ENCODE assay signal across 8 cellular contexts in genomic region chrX:41442824-41443560, GRCh38. TPM values are rescaled to one million over a fixed set of nuclear protein-coding genes. Genes with fewer than 3 reads are reported as not detected.
DNase-seq lines count a peak whose midpoint lies in the region; ATAC-seq and TF ChIP-seq lines count a peak whose summit lies in the region.

No MANE protein-coding gene starts in this region.

- no peak for TF ChIP-seq POLR2A in body of pancreas (IDR thresholded peaks at IDR 0.05)

- no peaks in the 10 kb centered on the region for H3K9me3 ChIP-seq in CD4-positive, CD25-positive, alpha-beta regulatory T cell (ENCODE audit: control insufficient read depth in 2 of 2, low read length in 2 of 2)
- H3K9me3 ChIP-seq in body of pancreas (no peaks in the 10 kb centered on the region), mononuclear cell (ENCODE audit: low read depth, low read length) (no peaks in the 10 kb centered on the region)

- H3K27ac ChIP-seq in CD4-positive, CD25-positive, alpha-beta regulatory T cell (ENCODE audit: insufficient read depth, low read length, poor library complexity, severe bottlenecking): no peak overlapping the region
- H3K27ac ChIP-seq in body of pancreas: peak overlapping the region in 3 of 4 donors; percentile 22 to 78 (median 76)

- peaks cover 6% of the 10 kb centered on the region for H3K4me1 ChIP-seq in CD4-positive, CD25-positive, alpha-beta regulatory T cell (ENCODE audit: control insufficient read depth, insufficient read depth, low read length, poor library complexity, severe bottlenecking)
- H3K4me1 ChIP-seq in body of pancreas (peaks cover 9% of the 10 kb centered on the region), mononuclear cell (ENCODE audit: insufficient read depth, low read length) (peaks cover 22% of the 10 kb centered on the region)

- peaks cover 0 to 10% (median 2%) of the 10 kb centered on the region in 4 donors for H3K4me1 Mint-ChIP-seq in CD4-positive, CD25-positive, alpha-beta regulatory T cell

- peaks cover 4% of the 10 kb centered on the region for H3K27me3 Mint-ChIP-seq in CD4-positive, CD25-positive, alpha-beta regulatory T cell

- H3K27me3 ChIP-seq in CD4-positive, CD25-positive, alpha-beta regulatory T cell (ENCODE audit: control insufficient read depth, insufficient read depth, low read length): no peaks in the 10 kb centered on the region
- H3K27me3 ChIP-seq in body of pancreas (no peaks in the 10 kb centered on the region), mononuclear cell (ENCODE audit: insufficient read depth, low read length) (no peaks in the 10 kb centered on the region)

- peak overlapping the region; percentile 32 for H3K4me3 ChIP-seq in CD4-positive, CD25-positive, alpha-beta regulatory T cell (ENCODE audit: low read depth, low read length)
- H3K4me3 ChIP-seq in body of pancreas (no peak overlapping the region), mononuclear cell (ENCODE audit: low read length) (peak overlapping the region; percentile 26)

- TF ChIP-seq CTCF in body of pancreas (IDR thresholded peaks at IDR 0.05): no peak

- ATAC-seq in CD4-positive, CD25-positive, alpha-beta regulatory T cell (ENCODE audit: low read depth in 2 of 2): no peak
- ATAC-seq in HG02943 (IDR thresholded peaks at IDR 0.05; ENCODE audit: low read depth, unreplicated experiment) (peak; percentile 3), body of pancreas (no peak), GM18519 (IDR thresholded peaks at IDR 0.05; ENCODE audit: low FRiP score, unreplicated experiment) (no peak)

- 64 to 86% methylated on average over 4 to 10 of the region's 11 CpGs for WGBS in body of pancreas, 2 donors

- H3K4me3 Mint-ChIP-seq in CD4-positive, CD25-positive, alpha-beta regulatory T cell: peak overlapping the region; percentile 38 to 63 (median 48)

- H3K9me3 Mint-ChIP-seq in CD4-positive, CD25-positive, alpha-beta regulatory T cell: no peaks in the 10 kb centered on the region

- no peaks in the 10 kb centered on the region for H3K36me3 ChIP-seq in CD4-positive, CD25-positive, alpha-beta regulatory T cell (ENCODE audit: control insufficient read depth, insufficient read depth, low read length)
- no peaks in the 10 kb centered on the region for H3K36me3 ChIP-seq in body of pancreas (replicated peaks in 1 of 2; ENCODE audit: insufficient read depth in 1 of 2, low read depth in 2 of 2)

- H3K27ac Mint-ChIP-seq in CD4-positive, CD25-positive, alpha-beta regulatory T cell: peak overlapping the region in 1 of 3 donors; percentile 76

- intact Hi-C loops in body of pancreas (cut with DNase I): no loop called here

- DNase-seq in CD4-positive, CD25-positive, alpha-beta regulatory T cell: no peak
- peak in 2 of 4 donors; percentile 4 to 16 for DNase-seq in body of pancreas
- DNase-seq in nucleus accumbens (lab: John Stamatoyannopoulos, UW): no peak
- no peak for DNase-seq in AG08396 (ENCODE audit: low spot score)
- no peak for DNase-seq in epidermal melanocyte (ENCODE audit: insufficient read length, low spot score)

- H3K36me3 Mint-ChIP-seq in CD4-positive, CD25-positive, alpha-beta regulatory T cell: no peaks in the 10 kb centered on the region

RNA-seq across cellular contexts. Expression of gene NYX, which starts 4.2 kb away (rescaled TPM):
- 0.17 TPM for total RNA-seq in CD4-positive, CD25-positive, alpha-beta regulatory T cell
- polyA plus RNA-seq in CD4-positive, CD25-positive, alpha-beta regulatory T cell: not detected
- total RNA-seq in body of pancreas (not detected), mononuclear cell (0.10 TPM)

Comparison
In these comparisons a context has a peak if more than half of its experiments do, and no peak if none do; other contexts are left out.
1. H3K4me3 ChIP-seq: peak in CD4-positive, CD25-positive, alpha-beta regulatory T cell (single experiment) and mononuclear cell (single experiment); none in body of pancreas (0 of 2).